ENCODE assay signal across 8 cellular contexts in genomic region chr9:38620483-38621433, GRCh38. TPM values are rescaled to one million over a fixed set of nuclear protein-coding genes. Genes with fewer than 3 reads are reported as not detected.
DNase-seq lines count a peak whose midpoint lies in the region; ATAC-seq, FAIRE-seq and TF ChIP-seq lines count a peak whose summit lies in the region.

Gene ANKRD18A (minus strand): TSS chr9:38620596. CDS start chr9:38620285, 311 bp downstream.

- peak; percentile 51 for TF ChIP-seq POLR2A in A549 (IDR thresholded peaks at IDR 0.05; ENCODE audit: low read length)

- peak; percentile 83 to 89 for ATAC-seq in A549
- peak; percentile 81 for ATAC-seq in GM18867 (IDR thresholded peaks at IDR 0.05; ENCODE audit: unreplicated experiment)
- ATAC-seq in HG03139 (IDR thresholded peaks at IDR 0.05; ENCODE audit: unreplicated experiment), result peak; percentile 68

- TF ChIP-seq CTCF in A549 (IDR thresholded peaks at IDR 0.05) (peak; percentile 74), epithelial cell of esophagus (IDR thresholded peaks at IDR 0.05; ENCODE audit: insufficient read depth, low read depth, low read length, missing control alignments) (peak; percentile 55)

- FAIRE-seq in A549 (lab: Jason Lieb, UNC), result no peak

- no peaks in the 10 kb centered on the region for H3K36me3 ChIP-seq in mesodermal cell (ENCODE audit: control insufficient read depth, insufficient read depth, low read length)

- peak within 1 kb of the TSS; percentile 81 for H3K4me2 ChIP-seq in A549

- H3K27ac ChIP-seq in A549 (peak within 1 kb of the TSS; percentile 93), mesodermal cell (ENCODE audit: low read depth, low read length, severe bottlenecking) (no peak within 1 kb of the TSS)

- H3K4me3 ChIP-seq in A549 (peak within 1 kb of the TSS; percentile 53), epithelial cell of esophagus (ENCODE audit: low read length) (peak within 1 kb of the TSS; percentile 67), mesodermal cell (ENCODE audit: extremely low read depth, insufficient read depth, low read length, poor library complexity, severe bottlenecking) (peak within 1 kb of the TSS; percentile 54)

- H3K9me3 ChIP-seq in A549 (peaks cover 16% of the 10 kb centered on the region), mesodermal cell (ENCODE audit: control insufficient read depth, low read length) (peaks cover 4% of the 10 kb centered on the region)

- no peak for TF ChIP-seq EP300 in A549 (IDR thresholded peaks at IDR 0.05)

- TF ChIP-seq RAD21 in A549 (conservative IDR thresholded peaks at IDR 0.05 in 1 of 2, IDR thresholded peaks at IDR 0.05 in 1 of 2), result peak; percentile 65 to 79

- CTCF ChIA-PET in A549 (lab: Yijun Ruan, JAX), result interaction anchor here (0.6 to 3.0 kb wide), 22 partner anchors 10 to 289 kb away, joined by 3 to 30 read pairs (median 4); no protein-coding TSS in a partner anchor

- DNase-seq in A549 (ENCODE audit: low read depth in 1 of 2, low spot score in 1 of 2) (peak; percentile 73 to 96), NCI-H446 treated with DMSO at 0.1 percent for 48 hours (lab: John Stamatoyannopoulos, UW) (peak; percentile 62), epithelial cell of esophagus (ENCODE audit: low read depth) (peak; percentile 97)
- DNase-seq in activated CD8-positive, alpha-beta memory T cell treated with anti-CD3 and anti-CD28 coated beads for 24 hours, result peak; percentile 84
- DNase-seq in stimulated activated CD8-positive, alpha-beta memory T cell treated with anti-CD3 and anti-CD28 coated beads, Interleukin-12 subunit alpha, Interleukin-12 subunit beta, amount 100 ng/mL, for 4 hours (ENCODE audit: low read depth), result peak; percentile 31

- WGBS in A549 (ENCODE audit: missing lambda C conversion rate), result 0% methylated on average over 3 of the region's 76 CpGs
- WGBS in mesodermal cell (ENCODE audit: insufficient coverage in 2 of 2), 2 experiments, result 1% methylated on average over 61 to 74 of the region's 76 CpGs

- peaks cover 9% of the 10 kb centered on the region; the same call in 2 of the 3 replicates for H3K4me1 ChIP-seq in A549
- peaks cover 7% of the 10 kb centered on the region for H3K4me1 ChIP-seq in mesodermal cell (ENCODE audit: control insufficient read depth, insufficient read depth, low read length, poor library complexity, severe bottlenecking)

- POLR2A ChIA-PET in A549 (lab: Yijun Ruan, JAX), result interaction anchor here (0.9 to 1.5 kb wide), 3 partner anchors 67 to 183 kb away, joined by 4 to 5 read pairs (median 4); no protein-coding TSS in a partner anchor

TF ChIP-seq in A549, 52 proteins besides CTCF, POLR2A, EP300 and RAD21 (continues in another document):
- TF ChIP-seq NR3C1 (IDR thresholded peaks at IDR 0.05) (no peak), CHD2 (IDR thresholded peaks at IDR 0.05; ENCODE audit: low read length, partially characterized antibody) (peak; percentile 79), KDM5A (IDR thresholded peaks at IDR 0.05) (no peak), MYC (IDR thresholded peaks at IDR 0.05; ENCODE audit: borderline replicate concordance, low read length) (peak; percentile 93), SMC3 (IDR thresholded peaks at IDR 0.05) (peak; percentile 72), MAX (IDR thresholded peaks at IDR 0.05) (peak; percentile 91), CBX2 (IDR thresholded peaks at IDR 0.05; ENCODE audit: borderline replicate concordance, low read depth) (no peak), ZNF302 (CRISPR knock-in tag; IDR thresholded peaks at IDR 0.05) (no peak), ATOH8 (CRISPR knock-in tag; IDR thresholded peaks at IDR 0.05; ENCODE audit: low read depth) (no peak), NPAS2 (CRISPR knock-in tag; IDR thresholded peaks at IDR 0.05; ENCODE audit: borderline replicate concordance) (no peak), ZSCAN20 (CRISPR knock-in tag; IDR thresholded peaks at IDR 0.05) (no peak), HOXA7 (CRISPR knock-in tag; IDR thresholded peaks at IDR 0.05) (no peak), RARB (CRISPR knock-in tag; IDR thresholded peaks at IDR 0.05) (no peak), NFE2L2 (conservative IDR thresholded peaks at IDR 0.05; ENCODE audit: low read length) (0 out of 2 replicates have a peak, but pooled peaks have one; percentile 1), FOSL2 (IDR thresholded peaks at IDR 0.05) (no peak), FOSL2 (CRISPR knock-in tag; IDR thresholded peaks at IDR 0.05) (0 out of 2 replicates have a peak, but pooled peaks have one; percentile 3), MAFK (IDR thresholded peaks at IDR 0.05; ENCODE audit: partially characterized antibody) (peak; percentile 23), KDM1A (IDR thresholded peaks at IDR 0.05; ENCODE audit: low read depth) (no peak), HMGXB4 (CRISPR knock-in tag; IDR thresholded peaks at IDR 0.05; ENCODE audit: borderline replicate concordance) (0 out of 2 replicates have a peak, but pooled peaks have one; percentile 23), EHF (CRISPR knock-in tag; IDR thresholded peaks at IDR 0.05) (no peak), BHLHE40 (IDR thresholded peaks at IDR 0.05; ENCODE audit: low read depth, low read length) (peak; percentile 67; the same call in 1 of the 2 replicates), EHMT2 (IDR thresholded peaks at IDR 0.05; ENCODE audit: low read depth) (no peak), ELK1 (IDR thresholded peaks at IDR 0.05; ENCODE audit: low read depth, low read length) (no peak), MAZ (IDR thresholded peaks at IDR 0.05; ENCODE audit: borderline replicate concordance, low read depth, low read length) (no peak), CBX8 (IDR thresholded peaks at IDR 0.05) (no peak), HDAC2 (IDR thresholded peaks at IDR 0.05) (no peak), GATA3 (IDR thresholded peaks at IDR 0.05; ENCODE audit: borderline replicate concordance) (no peak), CEBPB (IDR thresholded peaks at IDR 0.05) (no peak), RCOR1 (IDR thresholded peaks at IDR 0.05; ENCODE audit: low read depth, low read length) (no peak), HES2 (IDR thresholded peaks at IDR 0.05) (no peak)
- TF ChIP-seq, protein P1, sequence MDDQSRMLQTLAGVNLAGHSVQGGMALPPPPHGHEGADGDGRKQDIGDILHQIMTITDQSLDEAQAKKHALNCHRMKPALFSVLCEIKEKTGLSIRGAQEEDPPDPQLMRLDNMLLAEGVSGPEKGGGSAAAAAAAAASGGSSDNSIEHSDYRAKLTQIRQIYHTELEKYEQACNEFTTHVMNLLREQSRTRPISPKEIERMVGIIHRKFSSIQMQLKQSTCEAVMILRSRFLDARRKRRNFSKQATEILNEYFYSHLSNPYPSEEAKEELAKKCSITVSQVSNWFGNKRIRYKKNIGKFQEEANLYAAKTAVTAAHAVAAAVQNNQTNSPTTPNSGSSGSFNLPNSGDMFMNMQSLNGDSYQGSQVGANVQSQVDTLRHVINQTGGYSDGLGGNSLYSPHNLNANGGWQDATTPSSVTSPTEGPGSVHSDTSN (IDR thresholded peaks at IDR 0.05), result no peak

RNA-seq across cellular contexts. Expression of gene ANKRD18A, which starts in this region (rescaled TPM):
- polyA plus RNA-seq in A549 (2011; rRNA removed) (15.9 and 20.7 TPM in 2 replicates), A549 (2017; fragmentation: RNase III; extraction: RNeasy Plus Mini Kit Qiagen cat#74134 plus additional on column Dnase treatment) (4.0 to 4.9 TPM (median 4.2 TPM) in 3 replicates)
- polyA plus RNA-seq in A549 (2012; cell fraction: cytosol; rRNA removed), result 3.3 and 4.2 TPM in 2 replicates
- polyA plus RNA-seq in A549 (2012; cell fraction: nucleus; rRNA removed), result 3.0 and 7.7 TPM in 2 replicates
- 18.1 and 20.3 TPM in 2 replicates for polyA minus RNA-seq in A549 (2011; rRNA and poly(A)+ RNA removed)
- polyA plus RNA-seq in mesodermal cell (2013, experiment 1 of 2), result 0.29 TPM
- polyA plus RNA-seq in mesodermal cell (2013, experiment 2 of 2), result 0.66 TPM

Comparison
In these comparisons a context has a peak if more than half of its experiments do, and no peak if none do; other contexts are left out.
1. DNase-seq: peak in every context shown above with its lines; median percentile 97 in epithelial cell of esophagus; 84 in A549; 84 in activated CD8-positive, alpha-beta memory T cell treated with anti-CD3 and anti-CD28 coated beads for 24 hours; 62 in NCI-H446 treated with DMSO at 0.1 percent for 48 hours; 31 in stimulated activated CD8-positive, alpha-beta memory T cell treated with anti-CD3 and anti-CD28 coated beads, Interleukin-12 subunit alpha, Interleukin-12 subunit beta, amount 100 ng/mL, for 4 hours.